ENCODE assay signal across 9 cellular contexts in the genomic region with DNA sequence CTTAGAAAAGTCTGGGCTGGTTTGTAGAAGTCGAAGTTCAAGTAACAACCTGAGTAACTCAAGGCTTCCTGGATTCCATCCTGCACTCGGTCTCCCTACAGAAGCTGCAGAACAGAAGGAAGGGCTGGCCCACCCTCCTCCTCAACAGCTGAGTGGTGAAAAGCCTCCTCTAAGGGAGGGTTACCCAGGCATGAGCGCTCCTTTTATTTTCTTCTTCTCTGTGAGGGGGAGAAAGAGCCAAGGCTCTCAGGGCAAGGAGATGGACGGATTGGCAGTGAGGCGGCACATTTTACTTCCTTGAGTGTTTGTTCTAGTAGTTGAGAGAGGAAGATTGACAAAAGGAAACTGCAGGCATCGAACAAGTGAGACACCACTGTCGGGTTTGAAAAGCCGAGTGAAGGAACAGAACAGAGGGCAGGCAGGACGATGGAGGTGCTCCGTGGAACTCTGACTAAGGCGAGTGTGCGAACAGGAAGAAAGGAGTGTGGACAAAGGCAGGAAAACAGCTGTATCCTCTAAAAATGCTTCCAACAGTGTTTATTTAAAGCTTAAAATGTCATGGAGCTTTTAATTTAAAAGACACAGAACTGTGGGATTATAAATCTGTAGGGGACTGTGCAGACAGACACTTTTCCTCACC. TPM values are rescaled to one million over a fixed set of nuclear protein-coding genes. Genes with fewer than 3 reads are reported as not detected.
DNase-seq lines count a peak whose midpoint lies in the region; ATAC-seq and TF ChIP-seq lines count a peak whose summit lies in the region.
"Had no signal": no experiment of that assay in that cellular context is flagged by ENCODE, and none has a peak within 500 bp of the region (broad histone marks: within the 10 kb centered on the region; RNA-seq: fewer than 3 reads in every experiment).

No MANE protein-coding gene starts in this region.

- H3F3A ChIP-seq in PC-3 (ENCODE audit: low read length, unreplicated experiment): no peaks in the 10 kb centered on the region

- H3K4me2 ChIP-seq in Karpas-422 (ENCODE audit: low read depth, low read length, poor library complexity, severe bottlenecking): peak overlapping the region; percentile 88
- H3K4me2 ChIP-seq in PC-3 (ENCODE audit: low read length): no peak overlapping the region

- H3K4me1 ChIP-seq in Karpas-422 (ENCODE audit: low read length): peaks cover 73% of the 10 kb centered on the region
- no peaks in the 10 kb centered on the region for H3K4me1 ChIP-seq in endocrine pancreas (ENCODE audit: control insufficient read depth, insufficient read depth, low read length)
- no peaks in the 10 kb centered on the region for H3K4me1 ChIP-seq in testis
- H3K4me1 ChIP-seq in PC-3 (ENCODE audit: insufficient read depth, low read length): peaks cover 15% of the 10 kb centered on the region

- H3K27me3 Mint-ChIP-seq in CD14-positive monocyte (ENCODE audit: low read depth in 3 of 3) (no peaks in the 10 kb centered on the region), nephron progenitor cell (ENCODE audit: low read depth, poor library complexity) (no peaks in the 10 kb centered on the region)
- H3K27me3 Mint-ChIP-seq: activated T-helper 17 cell treated with anti-CD3 and anti-CD28 coated beads, Interleukin-2, amount 50 U/mL, for 72 hours had no signal

- no peak for ATAC-seq in GM21737 (IDR thresholded peaks at IDR 0.05; ENCODE audit: unreplicated experiment)
- no peak for ATAC-seq in PC-3
- ATAC-seq in GM19455 (IDR thresholded peaks at IDR 0.05; ENCODE audit: unreplicated experiment): no peak
- ATAC-seq: activated T-helper 17 cell treated with anti-CD3 and anti-CD28 coated beads, Interleukin-2, amount 50 U/mL, for 72 hours had no signal

- no peaks in the 10 kb centered on the region for H4K20me1 ChIP-seq in Karpas-422 (ENCODE audit: insufficient read depth, low read depth, low read length)
- no peaks in the 10 kb centered on the region for H4K20me1 ChIP-seq in PC-3 (ENCODE audit: low read length)

- BruUV-seq in PC-3 (replicated peaks; lab: Mats Ljungman, UMichigan): no TSS peak

- peaks cover 42% of the 10 kb centered on the region for H3K79me2 ChIP-seq in Karpas-422 (ENCODE audit: low read length)
- 0 out of 2 replicates have a peak, but pooled peaks cover 9% of the 10 kb centered on the region for H3K79me2 ChIP-seq in PC-3 (ENCODE audit: low read length)

- 55 to 57% methylated on average over 11 to 12 of the region's 12 CpGs for WGBS in testis, 2 donors

- H3K36me3 Mint-ChIP-seq in CD14-positive monocyte (peaks cover 19 to 50% of the 10 kb centered on the region in 2 donors), nephron progenitor cell (ENCODE audit: low read depth) (peaks cover 27% of the 10 kb centered on the region)

- H3K36me3 ChIP-seq in Karpas-422 (ENCODE audit: insufficient read depth, low read length): peaks cover 10% of the 10 kb centered on the region
- no peaks in the 10 kb centered on the region for H3K36me3 ChIP-seq in endocrine pancreas (ENCODE audit: control insufficient read depth, insufficient read depth, low read length)
- H3K36me3 ChIP-seq in testis (ENCODE audit: low read depth, missing control alignments): no peaks in the 10 kb centered on the region
- H3K36me3 ChIP-seq in PC-3 (ENCODE audit: low read depth, low read length): peaks cover 2% of the 10 kb centered on the region

- H2AFZ ChIP-seq in Karpas-422 (ENCODE audit: low read length) (no peak overlapping the region), PC-3 (ENCODE audit: low read length) (no peak overlapping the region)

- DNase-seq in CD14-positive monocyte (ENCODE audit: low spot score) (no peak), Karpas-422 (peak; percentile 83), nephron progenitor cell (peak; percentile 9), testis (no peak), PC-3 (no peak)

- H3K9me3 Mint-ChIP-seq in CD14-positive monocyte: no peaks in the 10 kb centered on the region
- no peaks in the 10 kb centered on the region for H3K9me3 Mint-ChIP-seq in nephron progenitor cell
- H3K9me3 Mint-ChIP-seq: activated T-helper 17 cell treated with anti-CD3 and anti-CD28 coated beads, Interleukin-2, amount 50 U/mL, for 72 hours had no signal

- TF ChIP-seq CTCF in CD14-positive monocyte (IDR thresholded peaks at IDR 0.05) (no peak), nephron progenitor cell (IDR thresholded peaks at IDR 0.05) (no peak), testis (IDR thresholded peaks at IDR 0.05) (no peak), PC-3 (conservative IDR thresholded peaks at IDR 0.05; ENCODE audit: low read depth, low read length) (no peak)

- intact Hi-C loops in CD14-positive monocyte (cut with micrococcal nuclease) (no loop called here), testis (cut with DNase I; ENCODE audit: low total_unique reads) (no loop called here), PC-3 (cut with micrococcal nuclease) (no loop called here)

- H3K27ac ChIP-seq in Karpas-422 (ENCODE audit: low read length) (peak overlapping the region; percentile 100), testis (no peak overlapping the region), PC-3 (ENCODE audit: low read length) (no peak overlapping the region)

- no peaks in the 10 kb centered on the region for H3K9me2 ChIP-seq in Karpas-422 (replicated peaks; ENCODE audit: insufficient read depth, low read length)
- H3K9me2 ChIP-seq in PC-3 (replicated peaks; ENCODE audit: low read length): no peaks in the 10 kb centered on the region

- H3K27ac Mint-ChIP-seq in CD14-positive monocyte (peak overlapping the region; percentile 50 to 91 (median 74)), nephron progenitor cell (peak overlapping the region; percentile 95)
- H3K27ac Mint-ChIP-seq: activated T-helper 17 cell treated with anti-CD3 and anti-CD28 coated beads, Interleukin-2, amount 50 U/mL, for 72 hours had no signal

- POLR2A ChIA-PET in PC-3 (lab: Charles Lee; ENCODE audit: unreplicated experiment): no interaction called here

- CTCF ChIA-PET in PC-3 (lab: Charles Lee): no interaction called here

- H3K9ac ChIP-seq in Karpas-422 (ENCODE audit: low read length) (peak overlapping the region; percentile 92), endocrine pancreas (ENCODE audit: control insufficient read depth, insufficient read depth, low read length) (no peak overlapping the region), PC-3 (ENCODE audit: low read length) (no peak overlapping the region)

- no peaks in the 10 kb centered on the region for H3K27me3 ChIP-seq in Karpas-422 (ENCODE audit: low read length)
- no peaks in the 10 kb centered on the region for H3K27me3 ChIP-seq in endocrine pancreas (ENCODE audit: control insufficient read depth, insufficient read depth, low read length)
- H3K27me3 ChIP-seq in testis: no peaks in the 10 kb centered on the region
- H3K27me3 ChIP-seq in PC-3 (ENCODE audit: low read length): no peaks in the 10 kb centered on the region

- peaks cover 31% of the 10 kb centered on the region for H3K4me1 Mint-ChIP-seq in CD14-positive monocyte
- H3K4me1 Mint-ChIP-seq in nephron progenitor cell: peaks cover 30% of the 10 kb centered on the region

- H3K4me3 Mint-ChIP-seq in CD14-positive monocyte: peak overlapping the region; percentile 58 to 85
- H3K4me3 Mint-ChIP-seq in nephron progenitor cell: peak overlapping the region; percentile 24
- H3K4me3 Mint-ChIP-seq: activated T-helper 17 cell treated with anti-CD3 and anti-CD28 coated beads, Interleukin-2, amount 50 U/mL, for 72 hours had no signal

- peak overlapping the region; percentile 57 for H3K4me3 ChIP-seq in Karpas-422 (ENCODE audit: low read length)
- H3K4me3 ChIP-seq in endocrine pancreas (ENCODE audit: control insufficient read depth, insufficient read depth, low read length): peak overlapping the region; percentile 24
- H3K4me3 ChIP-seq in testis: no peak overlapping the region
- no peak overlapping the region for H3K4me3 ChIP-seq in PC-3 (ENCODE audit: low read length)

- H3K9me3 ChIP-seq in Karpas-422 (ENCODE audit: low read length) (no peaks in the 10 kb centered on the region), endocrine pancreas (ENCODE audit: control insufficient read depth, low read length) (no peaks in the 10 kb centered on the region), testis (no peaks in the 10 kb centered on the region), PC-3 (ENCODE audit: low read length) (no peaks in the 10 kb centered on the region)

- TF ChIP-seq POLR2A in testis (IDR thresholded peaks at IDR 0.05): no peak

RNA-seq across cellular contexts. Expression of gene STS, which starts 38.4 kb away (rescaled TPM):
- polyA plus RNA-seq in CD14-positive monocyte: 1 to 10 TPM; 6.3 to 7.8 TPM
- 15.6 and 28.5 TPM in 2 replicates for total RNA-seq in Karpas-422 (2014; rRNA removed; shearing (Covaris generic); ENCODE audit: low replicate concordance)
- total RNA-seq in testis: 1 to 10 TPM; 3.5 to 5.0 TPM
- 4.6 TPM for polyA plus RNA-seq in testis (ENCODE audit: insufficient read depth, low read depth, low replicate concordance)
- 3.1 and 3.3 TPM in 2 replicates for total RNA-seq in PC-3 (2014; rRNA removed)

RNA-seq across cellular contexts. Expression of gene PUDP, which starts 38.8 kb away (rescaled TPM):
- polyA plus RNA-seq in CD14-positive monocyte: 10 to 100 TPM; 45.4 to 49.5 TPM
- 36.8 and 41.2 TPM in 2 replicates for total RNA-seq in Karpas-422 (2014; rRNA removed; shearing (Covaris generic); ENCODE audit: low replicate concordance)
- 10 to 100 TPM; 10.2 to 15.5 TPM for total RNA-seq in testis
- 8.8 TPM for polyA plus RNA-seq in testis (ENCODE audit: insufficient read depth, low read depth, low replicate concordance)
- 7.6 and 7.8 TPM in 2 replicates for total RNA-seq in PC-3 (2014; rRNA removed)

Comparison
In these comparisons a context has a peak if more than half of its experiments do, and no peak if none do; other contexts are left out.
1. DNase-seq: peak in Karpas-422 (single experiment) and nephron progenitor cell (single experiment); none in CD14-positive monocyte (single experiment), testis (single experiment) and PC-3 (single experiment).
2. H3K4me3 ChIP-seq: peak in Karpas-422 (single experiment) and endocrine pancreas (single experiment); none in testis (0 of 2) and PC-3 (single experiment).